In the genomic region with DNA sequence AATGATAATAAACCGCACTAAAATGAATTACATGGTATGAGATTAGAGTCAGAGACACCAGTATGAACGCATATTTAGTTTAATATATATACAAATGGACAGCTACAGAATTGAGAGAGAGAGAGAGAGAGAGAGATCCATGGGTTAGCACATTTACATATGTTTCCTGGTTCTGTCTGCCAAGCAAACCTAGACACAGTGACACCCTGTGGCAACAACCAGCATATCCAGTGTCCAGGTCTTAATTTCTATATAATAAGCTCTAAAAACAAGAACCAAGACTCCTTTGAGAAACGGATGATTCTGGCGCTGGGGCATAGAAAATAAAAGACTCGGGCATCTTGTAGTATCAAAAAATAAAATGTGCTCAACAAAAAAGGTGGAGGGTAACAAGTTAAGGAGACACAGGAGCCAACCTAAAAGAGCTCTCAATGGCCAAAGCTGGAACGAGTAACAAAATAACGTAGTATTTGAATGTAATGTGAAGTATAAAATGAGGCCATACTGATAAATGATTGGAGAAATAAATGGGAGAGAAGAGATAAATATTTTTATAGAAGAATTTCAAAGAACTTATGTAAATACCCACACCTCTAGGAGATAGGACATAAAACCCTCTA, we compare ENCODE assay signal across 8 cellular contexts.
DNase-seq lines count a peak whose midpoint lies in the region; ATAC-seq and TF ChIP-seq lines count a peak whose summit lies in the region.

No MANE protein-coding gene starts in this region.

- H3K9me2 ChIP-seq in hepatocyte (replicated peaks; ENCODE audit: insufficient read depth): no peaks in the 10 kb centered on the region

- no peak overlapping the region for H2AFZ ChIP-seq in OCI-LY3 (ENCODE audit: low read depth, low read length)
- H2AFZ ChIP-seq in hepatocyte: no peak overlapping the region

- H3K27me3 ChIP-seq in OCI-LY3 (ENCODE audit: low read depth, low read length) (no peaks in the 10 kb centered on the region), hepatocyte (no peaks in the 10 kb centered on the region), H7 (ENCODE audit: control insufficient read depth, insufficient read depth, low read length) (no peaks in the 10 kb centered on the region)

- H3K27ac ChIP-seq in OCI-LY3 (ENCODE audit: low read length) (no peak overlapping the region), hepatocyte (no peak overlapping the region)

- H3K4me3 ChIP-seq in OCI-LY3 (ENCODE audit: low read length) (no peak overlapping the region), hepatocyte (no peak overlapping the region), H7 (ENCODE audit: insufficient read depth, low read depth, low read length) (no peak overlapping the region)

- H3K4me1 Mint-ChIP-seq in activated naive CD4-positive, alpha-beta T cell treated with anti-CD3 and anti-CD28 coated beads, Interleukin-2, amount 50 U/mL, for 24 hours: peaks cover 29% of the 10 kb centered on the region

- peak; percentile 83 for ATAC-seq in HG03558 (IDR thresholded peaks at IDR 0.05; ENCODE audit: extremely low read depth, unreplicated experiment)

- no peaks in the 10 kb centered on the region for H3K9me3 Mint-ChIP-seq in activated naive CD4-positive, alpha-beta T cell treated with anti-CD3 and anti-CD28 coated beads, Interleukin-2, amount 50 U/mL, for 24 hours

- peak overlapping the region; percentile 59 for H3K27ac Mint-ChIP-seq in activated naive CD4-positive, alpha-beta T cell treated with anti-CD3 and anti-CD28 coated beads, Interleukin-2, amount 50 U/mL, for 24 hours

- peak; percentile 23 for TF ChIP-seq CTCF in GM20000 (IDR thresholded peaks at IDR 0.05; ENCODE audit: extremely low read depth, missing control alignments)
- peak; percentile 82 for TF ChIP-seq CTCF in OCI-LY3 (IDR thresholded peaks at IDR 0.05; ENCODE audit: low read depth, low read length)
- TF ChIP-seq CTCF in hepatocyte (IDR thresholded peaks at IDR 0.05; ENCODE audit: poor library complexity): peak; percentile 57

- H3K9me3 ChIP-seq in OCI-LY3 (ENCODE audit: insufficient read depth, low read length) (no peaks in the 10 kb centered on the region), hepatocyte (ENCODE audit: low read depth) (no peaks in the 10 kb centered on the region)

- H3K4me2 ChIP-seq in OCI-LY3 (ENCODE audit: low read length) (peak overlapping the region; percentile 49), hepatocyte (no peak overlapping the region)

- DNase-seq in Daoy (ENCODE audit: low read depth) (peak; percentile 66), GM20000 (ENCODE audit: low spot score) (peak; percentile 51), hepatocyte (ENCODE audit: low spot score) (peak; percentile 58), H7 (no peak)
- DNase-seq in stimulated activated CD4-positive, alpha-beta T cell treated with anti-CD3 and anti-CD28 coated beads, Interleukin-2, amount 100 ng/mL, for 4 hours (ENCODE audit: low read depth): peak; percentile 23

- H3K4me3 Mint-ChIP-seq in activated naive CD4-positive, alpha-beta T cell treated with anti-CD3 and anti-CD28 coated beads, Interleukin-2, amount 50 U/mL, for 24 hours: no peak overlapping the region

- H4K20me1 ChIP-seq in OCI-LY3 (ENCODE audit: insufficient read depth, low read length) (no peaks in the 10 kb centered on the region), hepatocyte (ENCODE audit: insufficient read depth, poor library complexity, severe bottlenecking) (no peaks in the 10 kb centered on the region)

- H3K36me3 ChIP-seq in OCI-LY3 (replicated peaks; ENCODE audit: low read depth, low read length) (no peaks in the 10 kb centered on the region), hepatocyte (replicated peaks; ENCODE audit: insufficient read depth, low read depth) (no peaks in the 10 kb centered on the region), H7 (replicated peaks; ENCODE audit: control insufficient read depth, insufficient read depth, low read length) (no peaks in the 10 kb centered on the region)

- H3K36me3 Mint-ChIP-seq in activated naive CD4-positive, alpha-beta T cell treated with anti-CD3 and anti-CD28 coated beads, Interleukin-2, amount 50 U/mL, for 24 hours: peaks cover 8% of the 10 kb centered on the region

- peaks cover 2% of the 10 kb centered on the region; the same call in 1 of the 2 replicates for H3K4me1 ChIP-seq in OCI-LY3 (ENCODE audit: low read length)
- no peaks in the 10 kb centered on the region for H3K4me1 ChIP-seq in hepatocyte (ENCODE audit: insufficient read depth)

- no peak overlapping the region for H3K9ac ChIP-seq in OCI-LY3 (ENCODE audit: low read length)

- 80% methylated on average over 7 of the region's 7 CpGs for WGBS in hepatocyte (ENCODE audit: low lambda C conversion rate, missing lambda C conversion rate)

- no peaks in the 10 kb centered on the region for H3K27me3 Mint-ChIP-seq in activated naive CD4-positive, alpha-beta T cell treated with anti-CD3 and anti-CD28 coated beads, Interleukin-2, amount 50 U/mL, for 24 hours

- H3K79me2 ChIP-seq in OCI-LY3 (ENCODE audit: low read length): no peaks in the 10 kb centered on the region
- H3K79me2 ChIP-seq in hepatocyte: no peaks in the 10 kb centered on the region

Comparison
In these comparisons a context has a peak if more than half of its experiments do, and no peak if none do; other contexts are left out.
1. CTCF ChIP-seq: peak in every context shown above with its lines; median percentile 82 in OCI-LY3; 57 in hepatocyte; 23 in GM20000.